23 cellular contexts compared by ENCODE assay signal in the genomic region with DNA sequence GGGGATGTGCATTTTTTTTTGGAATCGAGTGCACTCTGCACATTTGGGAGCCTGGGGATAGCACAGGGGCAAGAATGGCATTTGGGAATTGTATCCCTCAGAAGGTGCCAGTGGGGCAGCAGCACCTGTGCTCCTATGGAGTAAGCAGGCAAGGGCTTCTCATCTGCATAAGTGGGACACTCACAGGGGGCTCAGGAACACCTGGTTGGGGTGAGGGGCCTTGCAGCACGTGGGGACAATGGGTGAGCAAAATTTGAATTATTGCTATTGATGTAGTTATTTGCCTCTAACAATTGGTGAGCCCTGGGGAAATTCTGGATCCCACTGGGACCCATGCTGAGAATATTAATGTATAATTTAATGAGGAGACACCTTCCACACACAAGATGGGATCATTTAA.
"Had no signal": no experiment of that assay in that cellular context is flagged by ENCODE, and none has a peak within 500 bp of the region (broad histone marks: within the 10 kb centered on the region; RNA-seq: fewer than 3 reads in every experiment).

No MANE protein-coding gene starts in this region.

- DNase-seq: activated CD4-positive, alpha-beta T cell treated with anti-CD3 and anti-CD28 coated beads, Interleukin-2, amount 10 ng/mL, durations not matched to agents 24 days and 14 days; activated CD4-positive, alpha-beta T cell treated with anti-CD3 and anti-CD28 coated beads, Interleukin-2, amount 50 U/mL, for 48 hours; activated CD4-positive, CD25-positive, alpha-beta regulatory T cell treated with anti-CD3 and anti-CD28 coated beads, Interleukin-2, amount 50 U/mL, for 72 hours; activated CD8-positive, alpha-beta memory T cell treated with anti-CD3 and anti-CD28 coated beads, Interleukin-2, amount 10 ng/mL, durations not matched to agents 7 days and 5 days; activated effector memory CD4-positive, alpha-beta T cell treated with Interleukin-2 at 50 U/mL for 16 hours; activated naive CD4-positive, alpha-beta T cell treated with Interleukin-2 at 50 U/mL for 16 hours; activated naive CD8-positive, alpha-beta T cell treated with anti-CD3 and anti-CD28 coated beads, Interleukin-2, amount 50 U/mL, for 24 hours; activated T-cell treated with anti-CD3 and anti-CD28 coated beads, Interleukin-2, amount 50 U/mL, for 24 hours; amniotic stem cell; body of pancreas; central memory CD4-positive, alpha-beta T cell; cortex of kidney; KG1; NCI-H1048; NCI-H187; NCI-H2107; NCI-H446; NK-92 treated with Interleukin-12 subunit alpha and Interleukin-12 subunit beta, amount 100 ng/mL, for 24 hours; OCI-M1; RPMI8226; T-cell had no signal

- H3K4me1 ChIP-seq: ascending aorta had no signal

- H3K27me3 ChIP-seq: ascending aorta, body of pancreas had no signal

- H3K27ac ChIP-seq: ascending aorta, body of pancreas, SK-N-MC had no signal

- H3K9me3 ChIP-seq: ascending aorta, body of pancreas had no signal

- H3K36me3 ChIP-seq: ascending aorta had no signal

- H3K4me3 ChIP-seq: ascending aorta, body of pancreas, SK-N-MC had no signal
